Comparison of ENCODE assay signal across 8 cellular contexts in the genomic region with DNA sequence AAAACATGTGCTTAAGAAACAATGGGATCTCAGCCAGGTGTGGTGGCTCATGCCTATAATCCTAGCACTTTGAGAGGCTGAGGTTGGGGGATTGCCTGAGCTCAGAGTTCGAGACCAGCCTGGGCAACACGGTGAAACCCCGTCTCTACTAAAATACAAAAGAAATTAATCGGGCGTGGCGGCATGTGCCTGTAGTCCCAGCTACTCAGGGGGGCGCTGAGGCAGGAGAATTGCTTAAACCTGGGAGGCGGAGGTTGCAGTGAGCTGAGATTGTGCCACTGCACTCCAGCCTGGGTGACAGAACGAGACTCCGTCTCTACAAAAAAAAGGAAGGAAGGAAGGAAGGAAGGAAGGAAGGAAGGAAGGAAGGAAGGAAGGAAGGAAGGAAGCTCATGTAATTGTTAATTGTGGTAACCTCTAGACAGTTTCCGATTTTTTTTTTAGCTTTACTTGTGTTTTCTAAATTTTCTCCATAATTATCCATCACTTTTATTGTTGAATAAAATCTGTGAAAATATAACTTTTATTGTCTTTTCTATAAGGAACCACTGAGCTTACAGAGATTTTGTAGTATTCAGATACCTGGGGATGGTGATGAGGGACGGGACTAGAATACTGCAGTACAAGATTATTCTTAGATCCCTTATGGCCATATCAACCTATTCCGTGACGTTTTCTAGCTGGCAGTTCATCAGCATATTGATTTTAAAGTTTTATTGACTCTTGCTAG.
"Had no signal": no experiment of that assay in that cellular context is flagged by ENCODE, and none has a peak within 500 bp of the region (broad histone marks: within the 10 kb centered on the region; RNA-seq: fewer than 3 reads in every experiment).

No MANE protein-coding gene starts in this region.

- H3K9ac ChIP-seq: GM23248 had no signal

- DNase-seq: GM23248, GOT3, H7, H9, HFFc6 had no signal

- H3K27ac ChIP-seq: GM23248 had no signal

- H3K9me3 ChIP-seq: HAP-1 had no signal

- H3K4me1 ChIP-seq: HAP-1 had no signal

- ATAC-seq: GM23338, HCT116 had no signal

- H3K4me3 ChIP-seq: GM23248, GM23338, HAP-1 had no signal

- H3K36me3 ChIP-seq: HAP-1 had no signal
